ENCODE assay signal across 39 cellular contexts in genomic region chr6:170355661-170356060, GRCh38.
"Had no signal": no experiment of that assay in that cellular context is flagged by ENCODE, and none has a peak within 500 bp of the region (broad histone marks: within the 10 kb centered on the region; RNA-seq: fewer than 3 reads in every experiment).

No MANE protein-coding gene starts in this region.

- DNase-seq: activated CD4-positive, alpha-beta T cell treated with anti-CD3 and anti-CD28 coated beads for 48 hours; activated CD4-positive, alpha-beta T cell treated with anti-CD3 and anti-CD28 coated beads, Interleukin-2, amount 50 U/mL, for 4 hours; activated CD8-positive, alpha-beta T cell treated with anti-CD3 and anti-CD28 coated beads for 36 hours; activated effector memory CD4-positive, alpha-beta T cell treated with anti-CD3 and anti-CD28 coated beads, Interleukin-2, amount 50 U/mL, for 16 hours; activated naive CD4-positive, alpha-beta T cell; activated naive CD4-positive, alpha-beta T cell treated with anti-CD3 and anti-CD28 coated beads, Interleukin-2, amount 50 U/mL, for 16 hours; activated naive CD8-positive, alpha-beta T cell treated with anti-CD3 and anti-CD28 coated beads for 36 hours; activated T-cell treated with anti-CD3 and anti-CD28 coated beads, Interleukin-2, amount 50 U/mL, for 1 hour; activated T-cell treated with anti-CD3 and anti-CD28 coated beads, Interleukin-2, amount 50 U/mL, for 72 hours; amniotic stem cell; aorta; brain microvascular endothelial cell; central memory CD4-positive, alpha-beta T cell; Kasumi-1; MG63; NCI-H1048; NCI-H1105 treated with DMSO at 0.1 percent for 48 hours; NCI-H1436; NCI-H187; NCI-H2029 treated with DMSO at 0.1 percent for 48 hours; NCI-H2107; NCI-H2171; NCI-H510A; NCI-H526; NCI-H748 treated with DMSO at 0.1 percent for 48 hours; NK-92 treated with Interleukin-12 subunit alpha and Interleukin-12 subunit beta, amount 100 ng/mL, for 24 hours; PC-9; SIG-M5; SW 1271; T-helper 1 cell; T-helper 2 cell; T-helper 9 cell had no signal

- ATAC-seq: activated CD4-positive, CD25-positive, alpha-beta regulatory T cell treated with anti-CD3 and anti-CD28 coated beads, Interleukin-2, amount 50 U/mL, for 24 hours; activated CD8-positive, alpha-beta T cell treated with anti-CD3 and anti-CD28 coated beads for 36 hours; activated T-cell treated with anti-CD3 and anti-CD28 coated beads, Interleukin-2, amount 50 U/mL, for 72 hours; activated T-helper 17 cell treated with anti-CD3 and anti-CD28 coated beads, Interleukin-2, amount 50 U/mL, for 72 hours; Right ventricle myocardium inferior; SK-N-SH treated with all-trans-retinoic acid at 6 μM for 48 hours had no signal

- FAIRE-seq: colon, RCC 7860 had no signal

- H3K4me3 ChIP-seq: MG63, PC-9 had no signal

- H3K4me2 ChIP-seq: PC-9 had no signal

- H3K27ac ChIP-seq: brain microvascular endothelial cell, PC-9, RWPE1 had no signal

- H2AFZ ChIP-seq: PC-9 had no signal

- H3K27me3 ChIP-seq: brain microvascular endothelial cell, MG63 had no signal
